In genomic region chr16:14322186-14322585, GRCh38 we compare ENCODE assay signal across 17 cellular contexts.
DNase-seq lines count a peak whose midpoint lies in the region; ATAC-seq and TF ChIP-seq lines count a peak whose summit lies in the region.
"Had no signal": no experiment of that assay in that cellular context is flagged by ENCODE, and none has a peak within 500 bp of the region (broad histone marks: within the 10 kb centered on the region; RNA-seq: fewer than 3 reads in every experiment).

No MANE protein-coding gene starts in this region.

- H3K4ac ChIP-seq in H9 (ENCODE audit: low read depth, low read length): no peak overlapping the region

- TF ChIP-seq POLR2A in heart left ventricle (IDR thresholded peaks at IDR 0.05): no peak

- H3K14ac ChIP-seq in H9 (ENCODE audit: insufficient read depth, low read length): no peak overlapping the region

- H3K36me3 Mint-ChIP-seq in H9 (ENCODE audit: insufficient read depth in 1 of 3, low read depth in 3 of 3) (peaks cover 2 to 13% (median 9%) of the 10 kb centered on the region in 3 experiments; a peak in 6 of 7 replicates), endodermal cell (ENCODE audit: low read depth) (peaks cover 43% of the 10 kb centered on the region)
- H3K36me3 Mint-ChIP-seq: CD4-positive, CD25-positive, alpha-beta regulatory T cell had no signal

- H2AK5ac ChIP-seq in H9 (ENCODE audit: insufficient read length, low read length): no peak overlapping the region

- H2BK5ac ChIP-seq in H9 (ENCODE audit: insufficient read length, low read length): no peak overlapping the region

- H3K9me3 ChIP-seq in heart left ventricle (no peaks in the 10 kb centered on the region), H9 (ENCODE audit: control insufficient read depth, low read depth, low read length) (no peaks in the 10 kb centered on the region), endodermal cell (ENCODE audit: control insufficient read depth, low read length) (no peaks in the 10 kb centered on the region), subcutaneous abdominal adipose tissue (ENCODE audit: control insufficient read depth in 5 of 5, low read length in 5 of 5) (no peaks in the 10 kb centered on the region)

- no peaks in the 10 kb centered on the region; the same call in 1 of the 2 replicates for H3K79me2 ChIP-seq in H9 (ENCODE audit: insufficient read depth, low read length)

- no peaks in the 10 kb centered on the region; the same call in 1 of the 2 replicates for H3K27me3 Mint-ChIP-seq in H9 (ENCODE audit: low read depth)
- no peaks in the 10 kb centered on the region for H3K27me3 Mint-ChIP-seq in endodermal cell (ENCODE audit: insufficient read depth)
- no peaks in the 10 kb centered on the region for H3K27me3 Mint-ChIP-seq in stimulated activated naive CD8-positive, alpha-beta T cell treated with anti-CD3 and anti-CD28 coated beads, Interleukin-15, amount 100 ng/mL, for 72 hours

- WGBS in heart left ventricle, 4 donors: 85 to 92% (median 89%) methylated on average over 9 of the region's 9 CpGs
- no CpG with 5 or more reads among the region's 9 CpGs for WGBS in H9 (ENCODE audit: extremely low coverage, insufficient read length, low lambda C conversion rate)
- WGBS in endodermal cell (ENCODE audit: insufficient coverage in 1 of 2, insufficient read length in 1 of 2), 2 experiments: 98% methylated on average over 5 to 9 of the region's 9 CpGs

- H3K27me3 ChIP-seq in heart left ventricle (no peaks in the 10 kb centered on the region), H9 (ENCODE audit: insufficient read depth, low read length) (no peaks in the 10 kb centered on the region), endodermal cell (ENCODE audit: control insufficient read depth, insufficient read depth, low read length, poor library complexity, severe bottlenecking) (no peaks in the 10 kb centered on the region), subcutaneous abdominal adipose tissue (ENCODE audit: control insufficient read depth in 5 of 5, insufficient read depth in 4 of 5, low read length in 5 of 5) (no peaks in the 10 kb centered on the region)

- no peaks in the 10 kb centered on the region for H4K20me1 ChIP-seq in H9 (ENCODE audit: control insufficient read depth, insufficient read depth, insufficient read length)

- H3K9me3 Mint-ChIP-seq in H9: no peaks in the 10 kb centered on the region; a peak in 1 of 5 replicates
- no peaks in the 10 kb centered on the region for H3K9me3 Mint-ChIP-seq in endodermal cell
- no peaks in the 10 kb centered on the region for H3K9me3 Mint-ChIP-seq in stimulated activated naive CD8-positive, alpha-beta T cell treated with anti-CD3 and anti-CD28 coated beads, Interleukin-15, amount 100 ng/mL, for 72 hours
- H3K9me3 Mint-ChIP-seq: CD4-positive, CD25-positive, alpha-beta regulatory T cell; HFFc6 had no signal

- no peak overlapping the region for H4K8ac ChIP-seq in H9 (replicated peaks; ENCODE audit: insufficient read length, low read depth, low read length)

- intact Hi-C loops in heart left ventricle (cut with DNase I) (no loop called here), cardiac septum (cut with DNase I) (no loop called here)

- peaks cover 0 to 2% (median 0%) of the 10 kb centered on the region in 9 donors for H3K36me3 ChIP-seq in heart left ventricle
- peaks cover 28% of the 10 kb centered on the region for H3K36me3 ChIP-seq in endodermal cell (ENCODE audit: control insufficient read depth, insufficient read depth, low read length)
- H3K36me3 ChIP-seq in subcutaneous abdominal adipose tissue (ENCODE audit: control insufficient read depth in 5 of 5, insufficient read depth in 5 of 5, low read length in 5 of 5): peaks cover 0 to 6% (median 3%) of the 10 kb centered on the region in 5 donors

- peak overlapping the region in 7 of 12 donors; percentile 13 to 71 (median 44) for H3K27ac ChIP-seq in heart left ventricle
- H3K27ac ChIP-seq in H9 (ENCODE audit: insufficient read length, low read depth, low read length): no peak overlapping the region
- H3K27ac ChIP-seq in endodermal cell (ENCODE audit: low read depth, low read length): no peak overlapping the region
- peak overlapping the region; percentile 0 for H3K27ac ChIP-seq in subcutaneous abdominal adipose tissue (ENCODE audit: low read depth, low read length)
- H3K27ac ChIP-seq: HL-60 had no signal

- no peak overlapping the region for H2BK12ac ChIP-seq in H9 (ENCODE audit: insufficient read length, low read depth, low read length)

- H3K18ac ChIP-seq in H9 (ENCODE audit: insufficient read length, low read depth, low read length): no peak overlapping the region

- peaks cover 8 to 18% of the 10 kb centered on the region in 2 experiments for H3K4me1 Mint-ChIP-seq in H9
- no peaks in the 10 kb centered on the region for H3K4me1 Mint-ChIP-seq in endodermal cell
- no peaks in the 10 kb centered on the region for H3K4me1 Mint-ChIP-seq in stimulated activated naive CD8-positive, alpha-beta T cell treated with anti-CD3 and anti-CD28 coated beads, Interleukin-15, amount 100 ng/mL, for 72 hours
- H3K4me1 Mint-ChIP-seq: CD4-positive, CD25-positive, alpha-beta regulatory T cell had no signal

- H3T11ph ChIP-seq in H9 (ENCODE audit: low read length): no peak overlapping the region

- H2BK15ac ChIP-seq in H9 (ENCODE audit: low read depth, low read length): no peak overlapping the region

- DNase-seq in heart left ventricle (no peak), cardiac septum (ENCODE audit: low spot score) (no peak), H9 (no peak), endodermal cell (no peak), medulla oblongata (ENCODE audit: extremely low spot score) (no peak), NCI-H2081 treated with DMSO at 0.1 percent for 48 hours (lab: John Stamatoyannopoulos, UW) (no peak)
- DNase-seq in stimulated activated naive CD8-positive, alpha-beta T cell treated with anti-CD3 and anti-CD28 coated beads, Interleukin-15, amount 100 ng/mL, for 72 hours: no peak
- DNase-seq: CD4-positive, CD25-positive, alpha-beta regulatory T cell; EL; GF-D8; HFFc6; KG1; NCI-H446; NCI-H526; PC-3 had no signal

- no peak overlapping the region for H3K4me2 ChIP-seq in H9 (ENCODE audit: insufficient read depth, insufficient read length, low read length)

- H4K5ac ChIP-seq in H9 (ENCODE audit: insufficient read length, low read depth, low read length): no peak overlapping the region

- H2BK120ac ChIP-seq in H9 (ENCODE audit: low read depth, low read length, poor library complexity, severe bottlenecking): no peak overlapping the region

- no peak for ATAC-seq in heart left ventricle
- ATAC-seq in stimulated activated naive CD8-positive, alpha-beta T cell treated with anti-CD3 and anti-CD28 coated beads, Interleukin-15, amount 100 ng/mL, for 72 hours: no peak
- ATAC-seq: PC-3 had no signal

- TF ChIP-seq CTCF in heart left ventricle (IDR thresholded peaks at IDR 0.05) (no peak), H9 (conservative IDR thresholded peaks at IDR 0.05) (no peak), endodermal cell (conservative IDR thresholded peaks at IDR 0.05) (no peak)

- no peaks in the 10 kb centered on the region for H3K23me2 ChIP-seq in H9 (ENCODE audit: insufficient read length, low read depth, low read length, poor library complexity, severe bottlenecking)

- no peak overlapping the region for H3K56ac ChIP-seq in H9 (ENCODE audit: insufficient read length, low read depth, low read length)

- H3K4me1 ChIP-seq in heart left ventricle (peaks cover 0 to 39% (median 14%) of the 10 kb centered on the region in 12 donors), H9 (ENCODE audit: insufficient read depth, low read length) (no peaks in the 10 kb centered on the region), endodermal cell (ENCODE audit: control insufficient read depth, insufficient read depth, low read length) (no peaks in the 10 kb centered on the region), subcutaneous abdominal adipose tissue (ENCODE audit: control insufficient read depth in 5 of 5, insufficient read depth in 5 of 5, low read length in 5 of 5) (peaks cover 0 to 43% (median 20%) of the 10 kb centered on the region in 5 donors)

- H2AFZ ChIP-seq in H9 (ENCODE audit: low read length): no peak overlapping the region

- H4K91ac ChIP-seq in H9 (ENCODE audit: insufficient read length, low read depth, low read length): no peak overlapping the region

- H3K9ac ChIP-seq in H9 (ENCODE audit: extremely low read depth, insufficient read length, low read length) (no peak overlapping the region), endodermal cell (ENCODE audit: extremely low read depth, low read length, poor library complexity, severe bottlenecking) (no peak overlapping the region), subcutaneous abdominal adipose tissue (ENCODE audit: low read length in 5 of 5) (no peak overlapping the region)

- H3K4me3 Mint-ChIP-seq in H9: no peak overlapping the region
- no peak overlapping the region for H3K4me3 Mint-ChIP-seq in endodermal cell
- no peak overlapping the region for H3K4me3 Mint-ChIP-seq in stimulated activated naive CD8-positive, alpha-beta T cell treated with anti-CD3 and anti-CD28 coated beads, Interleukin-15, amount 100 ng/mL, for 72 hours
- H3K4me3 Mint-ChIP-seq: CD4-positive, CD25-positive, alpha-beta regulatory T cell; HFFc6 had no signal

- H3K23ac ChIP-seq in H9 (ENCODE audit: insufficient read length, low read depth, low read length): no peak overlapping the region

- H3K27ac Mint-ChIP-seq in H9: peak overlapping the region in 2 of 3 experiments; percentile 12 to 76; a peak in 4 of 7 replicates
- H3K27ac Mint-ChIP-seq in endodermal cell: peak overlapping the region; percentile 9
- no peak overlapping the region for H3K27ac Mint-ChIP-seq in stimulated activated naive CD8-positive, alpha-beta T cell treated with anti-CD3 and anti-CD28 coated beads, Interleukin-15, amount 100 ng/mL, for 72 hours
- H3K27ac Mint-ChIP-seq: CD4-positive, CD25-positive, alpha-beta regulatory T cell; HFFc6 had no signal

- no peak overlapping the region for H2BK20ac ChIP-seq in H9 (ENCODE audit: low read depth, low read length, poor library complexity, severe bottlenecking)

- no peak overlapping the region for H3K4me3 ChIP-seq in heart left ventricle
- H3K4me3 ChIP-seq in endodermal cell (ENCODE audit: low read length): no peak overlapping the region
- H3K4me3 ChIP-seq in subcutaneous abdominal adipose tissue (ENCODE audit: low read depth in 1 of 5, low read length in 5 of 5): no peak overlapping the region

- H3K79me1 ChIP-seq in H9 (ENCODE audit: insufficient read depth, low read depth, low read length, poor library complexity, severe bottlenecking): no peaks in the 10 kb centered on the region

Comparison
In these comparisons a context has a peak if more than half of its experiments do, and no peak if none do; other contexts are left out.
1. H3K27ac ChIP-seq: peak in heart left ventricle (7 of 12) and subcutaneous abdominal adipose tissue (single experiment); none in H9 (single experiment) and endodermal cell (single experiment).
2. H3K27ac Mint-ChIP-seq: peak in H9 (2 of 3) and endodermal cell (single experiment); none in stimulated activated naive CD8-positive, alpha-beta T cell treated with anti-CD3 and anti-CD28 coated beads, Interleukin-15, amount 100 ng/mL, for 72 hours (0 of 2).